Comparison of ENCODE assay signal across 15 cellular contexts in genomic region chr14:54786191-54786755, GRCh38.
DNase-seq lines count a peak whose midpoint lies in the region; ATAC-seq and TF ChIP-seq lines count a peak whose summit lies in the region.
"Had no signal": no experiment of that assay in that cellular context is flagged by ENCODE, and none has a peak within 500 bp of the region (broad histone marks: within the 10 kb centered on the region; RNA-seq: fewer than 3 reads in every experiment).

No MANE protein-coding gene starts in this region.

- peak overlapping the region; percentile 48; the same call in 1 of the 2 replicates for H3K27ac Mint-ChIP-seq in HFFc6
- H3K27ac Mint-ChIP-seq in activated B cell treated with CpG ODN at 0.5 μM for 24 hours = no peak overlapping the region

- H3K27me3 ChIP-seq in psoas muscle (ENCODE audit: insufficient read depth in 3 of 3, low read length in 2 of 3) = no peaks in the 10 kb centered on the region

- H3K4me1 ChIP-seq in psoas muscle = peaks cover 43% of the 10 kb centered on the region

- peaks cover 8% of the 10 kb centered on the region for H3K27me3 Mint-ChIP-seq in HFFc6 (ENCODE audit: insufficient read depth)
- no peaks in the 10 kb centered on the region for H3K27me3 Mint-ChIP-seq in activated B cell treated with CpG ODN at 0.5 μM for 24 hours

- H3K4me3 Mint-ChIP-seq in HFFc6 (no peak overlapping the region; the same call in 1 of the 2 replicates), activated B cell treated with CpG ODN at 0.5 μM for 24 hours (no peak overlapping the region)

- WGBS in psoas muscle, 3 donors = 49 to 52% (median 51%) methylated on average over 2 of the region's 2 CpGs

- CTCF ChIA-PET in activated B cell treated with CpG ODN at 0.5 μM for 24 hours (lab: Charles Lee) = interaction anchor here (0.7 kb wide), 1 partner anchor 9 kb away, joined by 3 read pairs; no protein-coding TSS in a partner anchor

- intact Hi-C loops in activated B cell treated with CpG ODN at 0.5 μM for 24 hours (cut with micrococcal nuclease) (no loop called here), psoas muscle (cut with DNase I) (no loop called here)

- peaks cover 21% of the 10 kb centered on the region for H3K4me1 Mint-ChIP-seq in HFFc6 (ENCODE audit: low read depth)
- peaks cover 26% of the 10 kb centered on the region for H3K4me1 Mint-ChIP-seq in activated B cell treated with CpG ODN at 0.5 μM for 24 hours

- peak overlapping the region; percentile 49 for H3K4me3 ChIP-seq in psoas muscle

- H3K36me3 Mint-ChIP-seq in HFFc6 (ENCODE audit: low read depth) (peaks cover 62% of the 10 kb centered on the region), activated B cell treated with CpG ODN at 0.5 μM for 24 hours (ENCODE audit: low read depth) (peaks cover 44% of the 10 kb centered on the region)

- DNase-seq in NCI-H146 (lab: John Stamatoyannopoulos, UW) = peak; percentile 26
- DNase-seq in NCI-H146 treated with DMSO at 0.1 percent for 48 hours (lab: John Stamatoyannopoulos, UW; ENCODE audit: unreplicated experiment) = no peak
- DNase-seq in HFFc6 = no peak
- no peak for DNase-seq in activated B cell treated with CpG ODN at 0.5 μM for 24 hours
- DNase-seq in psoas muscle = no peak
- no peak for DNase-seq in NCI-H2196 treated with DMSO at 0.1 percent for 48 hours (lab: John Stamatoyannopoulos, UW; ENCODE audit: unreplicated experiment)
- DNase-seq: Kasumi-1, NCI-H1436, NCI-H2107, NCI-H345, NCI-H748 treated with DMSO at 0.1 percent for 48 hours, SHP77 had no signal

- H3K9me3 ChIP-seq in psoas muscle = no peaks in the 10 kb centered on the region

- no peak for TF ChIP-seq CTCF in HFFc6 (IDR thresholded peaks at IDR 0.05)
- TF ChIP-seq CTCF in activated B cell treated with CpG ODN at 0.5 μM for 24 hours (IDR thresholded peaks at IDR 0.05) = no peak
- TF ChIP-seq CTCF in psoas muscle (IDR thresholded peaks at IDR 0.05) = no peak

- POLR2A ChIA-PET in activated B cell treated with CpG ODN at 0.5 μM for 24 hours (lab: Charles Lee) = interaction anchor here (0.9 kb wide), 1 partner anchor 218 kb away, joined by 5 read pairs; no protein-coding TSS in a partner anchor

- peak overlapping the region; percentile 97 for H3K27ac ChIP-seq in psoas muscle

- peaks cover 2 to 55% of the 10 kb centered on the region in 2 donors for H3K36me3 ChIP-seq in psoas muscle (ENCODE audit: insufficient read depth in 1 of 2, low read depth in 1 of 2)

- ATAC-seq in activated B cell treated with CpG ODN at 0.5 μM for 24 hours (ENCODE audit: low read depth) (peak; percentile 38), psoas muscle (no peak), GM21447 (IDR thresholded peaks at IDR 0.05; ENCODE audit: unreplicated experiment) (no peak), GM21723 (IDR thresholded peaks at IDR 0.05; ENCODE audit: unreplicated experiment) (no peak)
- ATAC-seq: Panc1 had no signal

- H3K9me3 Mint-ChIP-seq in HFFc6 = no peaks in the 10 kb centered on the region
- H3K9me3 Mint-ChIP-seq in activated B cell treated with CpG ODN at 0.5 μM for 24 hours = no peaks in the 10 kb centered on the region
